Comparison of ENCODE assay signal across 19 cellular contexts in genomic region chr4:91681544-91681943, GRCh38.
DNase-seq lines count a peak whose midpoint lies in the region; ATAC-seq and TF ChIP-seq lines count a peak whose summit lies in the region.
"Had no signal": no experiment of that assay in that cellular context is flagged by ENCODE, and none has a peak within 500 bp of the region (broad histone marks: within the 10 kb centered on the region; RNA-seq: fewer than 3 reads in every experiment).

No MANE protein-coding gene starts in this region.

- H3K27me3 ChIP-seq in HCT116 (ENCODE audit: insufficient read depth, low read length) (no peaks in the 10 kb centered on the region), neural cell (ENCODE audit: insufficient read depth, low read depth, low read length) (no peaks in the 10 kb centered on the region)

- H2AFZ ChIP-seq in HCT116 (ENCODE audit: low read depth, low read length, poor library complexity, severe bottlenecking): no peak overlapping the region
- H2AFZ ChIP-seq in neural cell (ENCODE audit: low read depth, low read length): no peak overlapping the region

- H3K9ac ChIP-seq in HCT116 (ENCODE audit: low read length) (no peak overlapping the region), neural cell (ENCODE audit: low read length) (no peak overlapping the region)

- H3F3A ChIP-seq in neural cell (ENCODE audit: insufficient read depth, low read length, poor library complexity, severe bottlenecking): no peaks in the 10 kb centered on the region

- RAD21 ChIA-PET in HCT116 (lab: Charles Lee; ENCODE audit: low non-redundant PET in 1 of 2, low total read pairs in 2 of 2, uncharacterized antibody in 2 of 2, unreplicated experiment in 2 of 2): no interaction called here

- TF ChIP-seq CTCF in HCT116 (IDR thresholded peaks at IDR 0.05 in 2 of 3, conservative IDR thresholded peaks at IDR 0.05 in 1 of 3; ENCODE audit: borderline replicate concordance in 1 of 3, insufficient read depth in 1 of 3, low read depth in 2 of 3, low read length in 2 of 3) (no peak), fibroblast of pulmonary artery (IDR thresholded peaks at IDR 0.05; ENCODE audit: low read length, missing control alignments) (no peak), neural cell (IDR thresholded peaks at IDR 0.05; ENCODE audit: poor library complexity, severe bottlenecking) (no peak)

- H3K9me2 ChIP-seq in HCT116 (ENCODE audit: insufficient read depth) (no peaks in the 10 kb centered on the region), neural cell (ENCODE audit: insufficient read depth, low read length) (no peaks in the 10 kb centered on the region)

- ATAC-seq in HCT116 (peak; percentile 68), GM18870 (IDR thresholded peaks at IDR 0.05; ENCODE audit: unreplicated experiment) (no peak), GM19397 (IDR thresholded peaks at IDR 0.05; ENCODE audit: unreplicated experiment) (no peak)

- H3K79me2 ChIP-seq in HCT116 (ENCODE audit: insufficient read depth, low read length): no peaks in the 10 kb centered on the region
- H3K79me2 ChIP-seq in neural cell (replicated peaks; ENCODE audit: insufficient read depth, low read length): no peaks in the 10 kb centered on the region

- H3K9me3 ChIP-seq in HCT116 (ENCODE audit: control insufficient read depth in 1 of 2, insufficient read depth in 1 of 2, low read depth in 1 of 2, low read length in 2 of 2) (no peaks in the 10 kb centered on the region), neural cell (ENCODE audit: low read length) (no peaks in the 10 kb centered on the region)

- H3K27ac ChIP-seq in HCT116 (ENCODE audit: low read depth, low read length): no peak overlapping the region
- H3K27ac ChIP-seq in neural cell (ENCODE audit: low read length): peak overlapping the region; percentile 30
- H3K27ac ChIP-seq: C4-2B had no signal

- BruUV-seq in HCT116 (replicated peaks; lab: Mats Ljungman, UMichigan): no TSS peak

- peak; percentile 71 for TF ChIP-seq EP300 in neural cell (conservative IDR thresholded peaks at IDR 0.05; ENCODE audit: poor library complexity, severe bottlenecking)

- no peaks in the 10 kb centered on the region for H4K20me1 ChIP-seq in HCT116 (ENCODE audit: insufficient read depth)
- H4K20me1 ChIP-seq in neural cell (ENCODE audit: insufficient read depth): no peaks in the 10 kb centered on the region

- peak; percentile 32 for DNase-seq in HCT116 (ENCODE audit: low read depth, low spot score)
- DNase-seq in amniotic epithelial cell (ENCODE audit: low read depth): peak; percentile 2
- DNase-seq in fibroblast of pulmonary artery (ENCODE audit: low read depth): peak; percentile 7
- DNase-seq in foreskin melanocyte: no peak
- DNase-seq in NCI-H446 (lab: John Stamatoyannopoulos, UW): no peak
- DNase-seq: Calu3; CD8-positive, alpha-beta memory T cell; H9; NCI-H1105; NCI-H2029 treated with DMSO at 0.1 percent for 48 hours; NCI-H226; NCI-H524; OCI-M1; RPMI8226; SHP77 had no signal

- no peak overlapping the region for H3K4me3 ChIP-seq in HCT116 (replicated peaks in 1 of 2; ENCODE audit: low read depth in 1 of 2, low read length in 2 of 2)
- H3K4me3 ChIP-seq in fibroblast of pulmonary artery (replicated peaks; ENCODE audit: low read depth, low read length): no peak overlapping the region
- no peak overlapping the region for H3K4me3 ChIP-seq in neural cell (ENCODE audit: low read length)

- H3K4me1 ChIP-seq in HCT116 (ENCODE audit: control insufficient read depth in 1 of 2, insufficient read depth in 2 of 2, low read length in 2 of 2): peaks cover 3 to 7% of the 10 kb centered on the region in 2 experiments; a peak in 2 of 4 replicates

- H3K36me3 ChIP-seq in HCT116 (ENCODE audit: control insufficient read depth in 1 of 2, insufficient read depth in 2 of 2, low read length in 2 of 2) (no peaks in the 10 kb centered on the region), neural cell (ENCODE audit: insufficient read depth, low read length) (no peaks in the 10 kb centered on the region)

- POLR2A ChIA-PET in HCT116 (lab: Charles Lee): no interaction called here

- TF ChIP-seq POLR2A in HCT116 (IDR thresholded peaks at IDR 0.05; ENCODE audit: borderline replicate concordance, extremely low read depth, insufficient read depth, insufficient read length): no peak

- no peak for TF ChIP-seq RAD21 in HCT116 (IDR thresholded peaks at IDR 0.05; ENCODE audit: low read depth)
- TF ChIP-seq RAD21 in neural cell (conservative IDR thresholded peaks at IDR 0.05): no peak

- intact Hi-C loops in HCT116 (cut with micrococcal nuclease): loop anchor here (1.0 kb wide), 1 partner anchor 8 kb away; no protein-coding TSS in a partner anchor

- H3K4me2 ChIP-seq in HCT116 (ENCODE audit: low read length) (peak overlapping the region; percentile 13; the same call in 1 of the 2 replicates), neural cell (ENCODE audit: low read length) (no peak overlapping the region)

- CTCF ChIA-PET in HCT116 (lab: Charles Lee): no interaction called here

TF ChIP-seq in HCT116, 20 proteins besides CTCF, POLR2A, EP300 and RAD21 (continues in another document):
- TF ChIP-seq MAX (IDR thresholded peaks at IDR 0.05): no peak
- no peak for TF ChIP-seq TCF7L2 (IDR thresholded peaks at IDR 0.05; ENCODE audit: borderline replicate concordance, extremely low read depth, insufficient read depth, insufficient read length)
- TF ChIP-seq EZH2phosphoT487 (IDR thresholded peaks at IDR 0.05; ENCODE audit: borderline replicate concordance): no peak
- no peak for TF ChIP-seq REST (IDR thresholded peaks at IDR 0.05; ENCODE audit: low read depth)
- TF ChIP-seq EGR1 (IDR thresholded peaks at IDR 0.05; ENCODE audit: low read depth): no peak
- no peak for TF ChIP-seq CBX3 (IDR thresholded peaks at IDR 0.05; ENCODE audit: low read depth)
- no peak for TF ChIP-seq CEBPB (IDR thresholded peaks at IDR 0.05; ENCODE audit: low read depth)

TF ChIP-seq in neural cell, 6 proteins besides CTCF, POLR2A, EP300 and RAD21:
- TF ChIP-seq TAF1 (IDR thresholded peaks at IDR 0.05; ENCODE audit: low read depth) (no peak), REST (IDR thresholded peaks at IDR 0.05; ENCODE audit: borderline replicate concordance) (peak; percentile 23), EZH2 (IDR thresholded peaks at IDR 0.05; ENCODE audit: borderline replicate concordance, insufficient read depth, low read length, poor library complexity, severe bottlenecking) (no peak), MXI1 (conservative IDR thresholded peaks at IDR 0.05; ENCODE audit: poor library complexity, severe bottlenecking) (no peak), POLR2AphosphoS5 (IDR thresholded peaks at IDR 0.05) (peak; percentile 27), SMC3 (conservative IDR thresholded peaks at IDR 0.05; ENCODE audit: poor library complexity) (no peak)

Comparison
In these comparisons a context has a peak if more than half of its experiments do, and no peak if none do; other contexts are left out.
1. DNase-seq: peak in HCT116 (single experiment), amniotic epithelial cell (single experiment) and fibroblast of pulmonary artery (single experiment); none in foreskin melanocyte (single experiment) and NCI-H446 (0 of 2).